Comparison of ENCODE assay signal across 2 cellular contexts in genomic region chr4:57060717-57061067, GRCh38. TPM values are rescaled to one million over a fixed set of nuclear protein-coding genes. Genes with fewer than 3 reads are reported as not detected.
"Had no signal": no experiment of that assay in that cellular context is flagged by ENCODE, and none has a peak within 500 bp of the region (broad histone marks: within the 10 kb centered on the region; RNA-seq: fewer than 3 reads in every experiment).

No MANE protein-coding gene starts in this region.

RNA-seq across cellular contexts. Expression of gene IGFBP7, which starts 49.5 kb away (rescaled TPM):
- total RNA-seq: activated T-cell treated with anti-CD3 and anti-CD28 coated beads, Interleukin-2, amount 50 U/mL, for 72 hours; T-helper 1 cell treated with Interleukin-12 subunit alpha and Interleukin-12 subunit beta and Interleukin-4 antibody, amounts not matched to agents 30 ng/mL and 1 ng/mL, for 36 hours had no signal
